In genomic region chr6:147154454-147154853, GRCh38 we compare ENCODE assay signal across 9 cellular contexts. TPM values are rescaled to one million over a fixed set of nuclear protein-coding genes. Genes with fewer than 3 reads are reported as not detected.
DNase-seq lines count a peak whose midpoint lies in the region; ATAC-seq and TF ChIP-seq lines count a peak whose summit lies in the region.
"Had no signal": no experiment of that assay in that cellular context is flagged by ENCODE, and none has a peak within 500 bp of the region (broad histone marks: within the 10 kb centered on the region; RNA-seq: fewer than 3 reads in every experiment).

No MANE protein-coding gene starts in this region.

- peak overlapping the region; percentile 75 for H2BK20ac ChIP-seq in IMR-90 (ENCODE audit: low read depth, low read length)

- peaks cover 3% of the 10 kb centered on the region for H3K4me1 ChIP-seq in IMR-90 (ENCODE audit: control insufficient read depth, insufficient read depth, low read length)
- H3K4me1 ChIP-seq in Panc1 (ENCODE audit: control insufficient read depth, insufficient read depth, low read length) = no peaks in the 10 kb centered on the region

- peak overlapping the region; percentile 10; the same call in 1 of the 2 replicates for H3K23ac ChIP-seq in IMR-90 (ENCODE audit: low read depth, low read length)

- peak overlapping the region; percentile 48 for H3K4ac ChIP-seq in IMR-90 (ENCODE audit: low read depth, low read length)

- BruUV-seq in IMR-90 (replicated peaks; lab: Mats Ljungman, UMichigan) (no TSS peak), Panc1 (replicated peaks; lab: Mats Ljungman, UMichigan) (no TSS peak)

- POLR2A ChIA-PET in IMR-90 (lab: Charles Lee; ENCODE audit: unreplicated experiment) (no interaction called here), Panc1 (lab: Charles Lee) (no interaction called here)

- ATAC-seq in IMR-90 (ENCODE audit: low read depth) = peak; percentile 89
- peak; percentile 30; the same call in 1 of the 2 replicates for ATAC-seq in Panc1
- ATAC-seq in GM21619 (IDR thresholded peaks at IDR 0.05; ENCODE audit: unreplicated experiment) = no peak
- no peak for ATAC-seq in omental fat pad (ENCODE audit: low FRiP score)
- ATAC-seq in HG03095 (IDR thresholded peaks at IDR 0.05; ENCODE audit: unreplicated experiment) = no peak
- ATAC-seq: stimulated activated naive CD8-positive, alpha-beta T cell treated with anti-CD3 and anti-CD28 coated beads, Interleukin-15, Interleukin-2, amounts not matched to agents 100 U/mL and 50 U/mL, for 24 hours had no signal

- H4K20me1 ChIP-seq in IMR-90 (ENCODE audit: insufficient read depth, low read length) = no peaks in the 10 kb centered on the region

- no peak overlapping the region for H3K4me2 ChIP-seq in IMR-90 (ENCODE audit: low read depth, low read length)

- no peak overlapping the region for H3K9ac ChIP-seq in IMR-90 (ENCODE audit: low read depth, low read length)

- H3K9me1 ChIP-seq in IMR-90 (ENCODE audit: insufficient read depth, low read length) = 0 out of 2 replicates have a peak, but pooled peaks cover 7% of the 10 kb centered on the region

- intact Hi-C loops in IMR-90 (cut with micrococcal nuclease) (no loop called here), Panc1 (cut with micrococcal nuclease; ENCODE audit: unreplicated experiment) (no loop called here)

- H4K8ac ChIP-seq in IMR-90 (ENCODE audit: low read depth in 2 of 2, low read length in 2 of 2) = peak overlapping the region in 1 of 2 experiments; percentile 58; a peak in 2 of 4 replicates

- H2BK15ac ChIP-seq in IMR-90 (ENCODE audit: low read depth, low read length) = peak overlapping the region; percentile 69; the same call in 2 of the 3 replicates

- in situ Hi-C loops in IMR-90 (cut with MboI; ENCODE audit: low sequenced_read_pairs) (no loop called here), Panc1 (cut with HindIII; ENCODE audit: low pct_unique_long_range_greater_than_20kb, low sequenced_read_pairs) (no loop called here)

- peak overlapping the region; percentile 43; the same call in 1 of the 2 replicates for H4K91ac ChIP-seq in IMR-90 (ENCODE audit: insufficient read depth, low read depth, low read length)

- peak overlapping the region; percentile 60 for H2AFZ ChIP-seq in IMR-90 (replicated peaks; ENCODE audit: low read length, poor library complexity)

- CTCF ChIA-PET in IMR-90 (lab: Yijun Ruan, JAX) (interaction anchor here (0.6 kb wide), 1 partner anchor 51 kb away, joined by 3 read pairs; no protein-coding TSS in a partner anchor), Panc1 (lab: Charles Lee) (no interaction called here)

- WGBS in IMR-90 (ENCODE audit: extremely low coverage in 2 of 2, insufficient read length in 1 of 2), 2 experiments = 0% methylated on average over 1 of the region's 1 CpG; no CpG with 5 or more reads in 1 of the 2 experiments

- no peak overlapping the region for H3K56ac ChIP-seq in IMR-90 (ENCODE audit: extremely low read depth, insufficient read depth, low read length)

- dilution Hi-C loops in IMR-90 (cut with HindIII; ENCODE audit: low sequenced_read_pairs, unreplicated experiment) = no loop called here

- H3K36me3 ChIP-seq in IMR-90 (ENCODE audit: control insufficient read depth, insufficient read depth, low read length) (no peaks in the 10 kb centered on the region), Panc1 (ENCODE audit: control insufficient read depth, insufficient read depth, low read length) (no peaks in the 10 kb centered on the region)

- H3K27ac ChIP-seq in IMR-90 (ENCODE audit: insufficient read depth, low read length) (no peak overlapping the region), Panc1 (ENCODE audit: low read length) (no peak overlapping the region)

- no peak overlapping the region; the same call in 1 of the 2 replicates for H4K5ac ChIP-seq in IMR-90 (ENCODE audit: low read depth, low read length)

- H3K9me3 ChIP-seq in IMR-90 (ENCODE audit: control insufficient read depth, insufficient read depth, low read length) (no peaks in the 10 kb centered on the region), Panc1 (ENCODE audit: control insufficient read depth, insufficient read depth, low read depth, low read length) (no peaks in the 10 kb centered on the region)

- H3K79me1 ChIP-seq in IMR-90 (ENCODE audit: low read depth in 1 of 2, low read length in 2 of 2) = peaks cover 0 to 2% of the 10 kb centered on the region in 2 experiments; a peak in 1 of 4 replicates

- H3K18ac ChIP-seq in IMR-90 (ENCODE audit: low read depth, low read length) = peak overlapping the region; percentile 4; the same call in 1 of the 2 replicates

- no peak overlapping the region for H3K4me3 ChIP-seq in IMR-90 (ENCODE audit: insufficient read depth, low read depth, low read length)
- H3K4me3 ChIP-seq in Panc1 (ENCODE audit: low read depth in 2 of 2, low read length in 2 of 2) = no peak overlapping the region

- peak; percentile 34 for DNase-seq in AG08395 (ENCODE audit: low spot score)
- peak; percentile 79 for DNase-seq in IMR-90
- no peak for DNase-seq in Panc1 (ENCODE audit: low read depth, low spot score)
- peak; percentile 18 for DNase-seq in fibroblast of the conjunctiva (ENCODE audit: low read depth)
- no peak for DNase-seq in DMS114 treated with DMSO at 0.1 percent for 48 hours (lab: John Stamatoyannopoulos, UW; ENCODE audit: unreplicated experiment)
- no peak for DNase-seq in omental fat pad (ENCODE audit: low spot score)
- DNase-seq: stimulated activated naive CD8-positive, alpha-beta T cell treated with anti-CD3 and anti-CD28 coated beads, Interleukin-15, Interleukin-2, amounts not matched to agents 100 U/mL and 50 U/mL, for 24 hours had no signal

- peak overlapping the region; percentile 21; the same call in 1 of the 2 replicates for H2BK120ac ChIP-seq in IMR-90 (ENCODE audit: low read depth, low read length)

- H3K27me3 ChIP-seq in IMR-90 (ENCODE audit: control insufficient read depth, insufficient read depth, low read length) = no peaks in the 10 kb centered on the region
- H3K27me3 ChIP-seq in Panc1 (ENCODE audit: control insufficient read depth, insufficient read depth, low read length) = no peaks in the 10 kb centered on the region

- TF ChIP-seq RAD21 in IMR-90 (IDR thresholded peaks at IDR 0.05; ENCODE audit: low read length) = no peak

- peak overlapping the region; percentile 64 for H3K14ac ChIP-seq in IMR-90 (replicated peaks; ENCODE audit: low read depth, low read length)

- H2BK5ac ChIP-seq in IMR-90 (ENCODE audit: low read depth, low read length, poor library complexity, severe bottlenecking) = no peak overlapping the region

- TF ChIP-seq CTCF in IMR-90 (conservative IDR thresholded peaks at IDR 0.05; ENCODE audit: low read depth, low read length) (no peak), Panc1 (IDR thresholded peaks at IDR 0.05) (no peak), omental fat pad (IDR thresholded peaks at IDR 0.05) (no peak)

- peak overlapping the region; percentile 70 for H2AK5ac ChIP-seq in IMR-90 (ENCODE audit: low read depth, low read length)

- TF ChIP-seq POLR2A in IMR-90 (IDR thresholded peaks at IDR 0.05; ENCODE audit: low read depth, low read length) = no peak

- no peak overlapping the region for H2AK9ac ChIP-seq in IMR-90 (replicated peaks; ENCODE audit: low read depth, low read length, poor library complexity)

TF ChIP-seq in IMR-90, 13 proteins besides CTCF, POLR2A, EP300 and RAD21:
- no peak for TF ChIP-seq BHLHE40 (IDR thresholded peaks at IDR 0.05; ENCODE audit: low read depth, low read length)
- no peak for TF ChIP-seq SMC3 (IDR thresholded peaks at IDR 0.05; ENCODE audit: low read depth, low read length)
- peak; percentile 47; the same call in 1 of the 2 replicates for TF ChIP-seq FOS (IDR thresholded peaks at IDR 0.05; ENCODE audit: low read depth, low read length)
- TF ChIP-seq MAFK (IDR thresholded peaks at IDR 0.05; ENCODE audit: low read depth, low read length) = 0 out of 2 replicates have a peak, but pooled peaks have one; percentile 39
- TF ChIP-seq RCOR1 (IDR thresholded peaks at IDR 0.05; ENCODE audit: insufficient replicate concordance, low read length) = no peak
TF ChIP-seq in IMR-90: peak in this region for 2.

RNA-seq across cellular contexts. Expression of gene STXBP5, which starts 49.8 kb away (rescaled TPM):
- total RNA-seq in IMR-90 (2012; rRNA removed) (46.4 and 48.0 TPM in 2 replicates), Panc1 (2021; ENCODE audit: unreplicated experiment) (77.8 TPM), omental fat pad (10 to 100 TPM; 19.7 to 37.2 (median 22.6) TPM)
- 11.3 and 13.2 TPM in 2 replicates for polyA plus RNA-seq in IMR-90 (2012; rRNA removed)
- polyA plus RNA-seq in IMR-90 (2012; cell fraction: cytosol; rRNA removed) = 2.4 and 5.7 TPM in 2 replicates
- 3.6 and 31.2 TPM in 2 replicates for polyA plus RNA-seq in IMR-90 (2012; cell fraction: nucleus; rRNA removed; ENCODE audit: low replicate concordance)
- polyA plus RNA-seq in Panc1 (2012; ENCODE audit: insufficient read length) = 32.4 TPM

Comparison
In these comparisons a context has a peak if more than half of its experiments do, and no peak if none do; other contexts are left out.
1. DNase-seq: peak in AG08395 (single experiment), IMR-90 (single experiment) and fibroblast of the conjunctiva (single experiment); none in Panc1 (single experiment), DMS114 treated with DMSO at 0.1 percent for 48 hours (single experiment) and omental fat pad (single experiment).
2. ATAC-seq: peak in IMR-90 (single experiment) and Panc1 (single experiment); none in GM21619 (single experiment), omental fat pad (single experiment) and HG03095 (single experiment).